In the genomic region with DNA sequence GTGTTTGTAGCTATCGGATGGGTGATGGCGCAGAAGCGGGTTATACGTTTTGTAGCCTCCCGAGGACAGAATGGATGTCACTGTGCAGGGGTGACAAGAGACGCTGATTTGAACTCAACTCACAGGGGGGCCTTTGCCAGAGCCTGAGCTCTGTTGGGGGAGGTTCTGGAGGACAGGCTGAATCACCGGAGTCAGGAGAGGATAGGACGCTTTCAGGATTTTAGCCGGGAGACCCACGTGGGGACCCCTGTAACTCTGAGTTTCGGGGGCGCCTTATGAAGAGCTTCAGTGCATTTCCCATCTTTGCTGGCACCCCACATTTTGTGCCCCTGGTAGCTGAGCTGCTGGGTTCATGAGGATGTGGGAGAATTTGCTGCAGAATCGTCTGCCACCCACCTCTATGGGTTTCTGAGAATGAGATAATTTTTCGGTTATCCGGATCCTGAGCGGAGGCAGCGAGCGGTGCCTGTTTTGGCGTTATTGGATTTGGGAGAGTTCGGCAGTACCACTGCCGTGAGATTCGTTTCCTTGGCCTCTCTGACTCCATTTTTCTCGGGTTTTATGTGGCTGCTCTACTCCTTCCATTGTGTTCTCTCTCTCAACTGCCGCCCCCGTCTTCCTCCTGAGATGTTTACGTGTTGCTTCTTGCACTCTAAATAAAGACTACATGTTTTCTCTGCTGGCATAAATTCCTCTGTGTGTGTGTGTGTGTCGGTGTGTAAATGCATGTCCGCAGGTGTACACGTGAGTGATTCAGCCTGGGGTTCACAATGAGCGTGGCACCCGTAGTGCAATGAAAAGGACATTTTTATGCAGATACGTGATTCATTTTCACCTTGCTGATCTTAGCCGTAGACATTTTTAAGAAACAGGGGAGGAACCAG, we compare ENCODE assay signal across 9 cellular contexts.
DNase-seq lines count a peak whose midpoint lies in the region; ATAC-seq and TF ChIP-seq lines count a peak whose summit lies in the region.
"Had no signal": no experiment of that assay in that cellular context is flagged by ENCODE, and none has a peak within 500 bp of the region (broad histone marks: within the 10 kb centered on the region; RNA-seq: fewer than 3 reads in every experiment).

No MANE protein-coding gene starts in this region.

- WGBS in heart left ventricle, 4 donors: 70 to 75% (median 73%) methylated on average over 33 of the region's 33 CpGs

- H3K36me3 ChIP-seq in heart left ventricle: no peaks in the 10 kb centered on the region
- no peaks in the 10 kb centered on the region for H3K36me3 ChIP-seq in mucosa of stomach (ENCODE audit: control insufficient read depth, insufficient read depth, low read length)
- no peaks in the 10 kb centered on the region for H3K36me3 ChIP-seq in uterus

- H3K27me3 ChIP-seq in heart left ventricle (no peaks in the 10 kb centered on the region), mucosa of stomach (ENCODE audit: control insufficient read depth, insufficient read depth, low read length) (no peaks in the 10 kb centered on the region), uterus (no peaks in the 10 kb centered on the region)

- intact Hi-C loops in heart left ventricle (cut with DNase I): loop anchor here in 8 of 10 donors (2.0 to 10.0 kb wide), 7 partner anchors 80 to 152 kb away; a partner anchor contains a TSS
- intact Hi-C loops in left cardiac atrium (cut with DNase I): loop anchor here in 1 of 2 donors (10.0 kb wide), 1 partner anchor 112 kb away; no protein-coding TSS in a partner anchor
- intact Hi-C loops in uterus (cut with DNase I; ENCODE audit: low total_unique reads): no loop called here

- H3K27ac ChIP-seq in heart left ventricle (peak overlapping the region; percentile 63 to 94 (median 86)), uterus (peak overlapping the region; percentile 69 to 71)

- TF ChIP-seq CTCF in heart left ventricle (IDR thresholded peaks at IDR 0.05) (no peak), epithelial cell of proximal tubule (conservative IDR thresholded peaks at IDR 0.05; ENCODE audit: low read depth, low read length) (no peak), uterus (IDR thresholded peaks at IDR 0.05) (no peak)

- H3K9me3 ChIP-seq in heart left ventricle: no peaks in the 10 kb centered on the region
- H3K9me3 ChIP-seq in mucosa of stomach (ENCODE audit: control insufficient read depth, low read length): no peaks in the 10 kb centered on the region
- no peaks in the 10 kb centered on the region for H3K9me3 ChIP-seq in uterus

- TF ChIP-seq POLR2A in heart left ventricle (IDR thresholded peaks at IDR 0.05): no peak
- no peak for TF ChIP-seq POLR2A in uterus (IDR thresholded peaks at IDR 0.05)

- H3K4me1 ChIP-seq in heart left ventricle: peaks cover 0 to 66% (median 24%) of the 10 kb centered on the region in 12 donors
- peaks cover 18% of the 10 kb centered on the region for H3K4me1 ChIP-seq in mucosa of stomach (ENCODE audit: control insufficient read depth, insufficient read depth, low read length)
- H3K4me1 ChIP-seq in uterus: peaks cover 4 to 5% of the 10 kb centered on the region in 2 donors

- peak overlapping the region; percentile 66 for H3K9ac ChIP-seq in mucosa of stomach (ENCODE audit: low read length)

- H3K4me3 ChIP-seq in heart left ventricle (peak overlapping the region in 11 of 12 donors; percentile 19 to 56 (median 50)), epithelial cell of proximal tubule (ENCODE audit: low read depth, low read length) (peak overlapping the region; percentile 54), mucosa of stomach (ENCODE audit: low read length) (peak overlapping the region; percentile 34), uterus (peak overlapping the region; percentile 18 to 33)

- DNase-seq in heart left ventricle: no peak
- no peak for DNase-seq in left cardiac atrium
- no peak for DNase-seq in epithelial cell of proximal tubule (ENCODE audit: low read depth)
- DNase-seq in uterus: no peak
- DNase-seq in occipital lobe (lab: John Stamatoyannopoulos, UW): no peak
- DNase-seq: foreskin melanocyte had no signal

- ATAC-seq in heart left ventricle: no peak
- no peak for ATAC-seq in left cardiac atrium
- ATAC-seq in GM19328 (IDR thresholded peaks at IDR 0.05; ENCODE audit: unreplicated experiment): no peak
- ATAC-seq in HG02571 (IDR thresholded peaks at IDR 0.05; ENCODE audit: unreplicated experiment): no peak
